Comparison of ENCODE assay signal across 35 cellular contexts in the genomic region with DNA sequence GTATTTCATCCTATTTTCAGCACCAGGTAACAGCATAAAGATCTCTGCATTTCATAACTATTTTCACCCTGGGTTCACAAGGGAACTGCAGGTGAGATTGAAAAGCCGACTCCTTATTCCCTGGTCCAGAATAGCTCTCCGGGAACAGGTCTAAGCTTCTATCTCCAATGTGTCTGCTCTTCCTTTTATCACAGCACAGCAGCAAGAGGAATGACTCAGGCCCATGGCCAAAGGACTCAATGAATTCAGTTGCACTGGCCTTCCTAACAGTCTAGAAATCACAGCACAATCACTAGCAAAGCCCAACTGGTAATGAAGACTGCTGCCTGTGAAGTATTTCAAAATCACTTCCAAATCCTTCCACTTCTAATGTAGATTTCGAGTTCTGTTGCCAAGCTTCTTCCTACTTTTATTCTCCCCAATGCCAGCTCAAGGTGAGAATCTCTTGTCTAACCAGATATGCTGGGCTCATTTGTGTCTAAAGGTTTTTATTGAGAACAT.
"Had no signal": no experiment of that assay in that cellular context is flagged by ENCODE, and none has a peak within 500 bp of the region (broad histone marks: within the 10 kb centered on the region; RNA-seq: fewer than 3 reads in every experiment).

No MANE protein-coding gene starts in this region.

- H3K4me3 ChIP-seq: ascending aorta, breast epithelium, Peyer's patch had no signal

- H3K36me3 ChIP-seq: breast epithelium had no signal

- H3K9me3 ChIP-seq: ascending aorta, breast epithelium, Peyer's patch had no signal

- H3K4me1 Mint-ChIP-seq: activated CD4-positive, alpha-beta memory T cell treated with anti-CD3 and anti-CD28 coated beads, Interleukin-2, amount 10 ng/mL, durations not matched to agents 7 days and 5 days; activated CD8-positive, alpha-beta memory T cell treated with anti-CD3 and anti-CD28 coated beads, Interleukin-2, amount 10 ng/mL, durations not matched to agents 7 days and 5 days had no signal

- H3K9ac ChIP-seq: KMS-11 had no signal

- H3K9me3 Mint-ChIP-seq: activated CD4-positive, alpha-beta memory T cell treated with anti-CD3 and anti-CD28 coated beads, Interleukin-2, amount 10 ng/mL, durations not matched to agents 7 days and 5 days; activated naive CD8-positive, alpha-beta T cell treated with anti-CD3 and anti-CD28 coated beads for 36 hours had no signal

- DNase-seq: activated CD4-positive, alpha-beta memory T cell treated with anti-CD3 and anti-CD28 coated beads, Interleukin-2, amount 10 ng/mL, durations not matched to agents 7 days and 5 days; activated CD4-positive, alpha-beta T cell treated with anti-CD3 and anti-CD28 coated beads for 1 hour; activated CD4-positive, alpha-beta T cell treated with anti-CD3 and anti-CD28 coated beads for 48 hours; activated CD4-positive, CD25-positive, alpha-beta regulatory T cell; activated CD8-positive, alpha-beta memory T cell treated with anti-CD3 and anti-CD28 coated beads for 24 hours; activated CD8-positive, alpha-beta memory T cell treated with anti-CD3 and anti-CD28 coated beads, Interleukin-2, amount 10 ng/mL, durations not matched to agents 7 days and 5 days; activated CD8-positive, alpha-beta memory T cell treated with anti-CD3 and anti-CD28 coated beads, Interleukin-2, amount 50 U/mL, for 48 hours; activated effector memory CD4-positive, alpha-beta T cell treated with anti-CD3 and anti-CD28 coated beads, Interleukin-2, amount 50 U/mL, for 16 hours; activated naive CD4-positive, alpha-beta T cell; activated naive CD4-positive, alpha-beta T cell treated with anti-CD3 and anti-CD28 coated beads, Interleukin-2, amount 50 U/mL, for 16 hours; activated naive CD8-positive, alpha-beta T cell treated with anti-CD3 and anti-CD28 coated beads for 36 hours; activated T-cell treated with anti-CD3 and anti-CD28 coated beads, Interleukin-2, amount 50 U/mL, for 48 hours; amygdala; caudate nucleus; MM.1S; NCI-H1092 treated with DMSO at 0.1 percent for 48 hours; NCI-H1417; NCI-H1930; NCI-H2081 treated with DMSO at 0.1 percent for 48 hours; NCI-H345; NCI-H510A; NCI-H526; NCI-H748 treated with DMSO at 0.1 percent for 48 hours; NK-92 treated with Interleukin-12 subunit alpha and Interleukin-12 subunit beta, amount 100 ng/mL, for 24 hours; PC-3; Peyer's patch; RPMI8226; SW 1271; T-helper 1 cell; T-helper 2 cell; T-helper 9 cell had no signal

- H3K4me3 Mint-ChIP-seq: activated CD4-positive, alpha-beta memory T cell treated with anti-CD3 and anti-CD28 coated beads, Interleukin-2, amount 10 ng/mL, durations not matched to agents 7 days and 5 days; activated CD8-positive, alpha-beta memory T cell treated with anti-CD3 and anti-CD28 coated beads, Interleukin-2, amount 10 ng/mL, durations not matched to agents 7 days and 5 days; activated naive CD8-positive, alpha-beta T cell treated with anti-CD3 and anti-CD28 coated beads for 36 hours had no signal

- ATAC-seq: activated CD8-positive, alpha-beta memory T cell treated with anti-CD3 and anti-CD28 coated beads, Interleukin-2, amount 10 ng/mL, durations not matched to agents 7 days and 5 days; PC-3 had no signal

- H3K27ac Mint-ChIP-seq: activated CD4-positive, alpha-beta memory T cell treated with anti-CD3 and anti-CD28 coated beads, Interleukin-2, amount 10 ng/mL, durations not matched to agents 7 days and 5 days; activated CD8-positive, alpha-beta memory T cell treated with anti-CD3 and anti-CD28 coated beads, Interleukin-2, amount 10 ng/mL, durations not matched to agents 7 days and 5 days; activated naive CD8-positive, alpha-beta T cell treated with anti-CD3 and anti-CD28 coated beads for 36 hours had no signal

- H3K27me3 ChIP-seq: ascending aorta, breast epithelium, Peyer's patch had no signal

- H3K27me3 Mint-ChIP-seq: activated CD4-positive, alpha-beta memory T cell treated with anti-CD3 and anti-CD28 coated beads, Interleukin-2, amount 10 ng/mL, durations not matched to agents 7 days and 5 days; activated CD8-positive, alpha-beta memory T cell treated with anti-CD3 and anti-CD28 coated beads, Interleukin-2, amount 10 ng/mL, durations not matched to agents 7 days and 5 days; activated naive CD8-positive, alpha-beta T cell treated with anti-CD3 and anti-CD28 coated beads for 36 hours had no signal

- H3K4me1 ChIP-seq: ascending aorta, breast epithelium, Peyer's patch had no signal

- H3K27ac ChIP-seq: ascending aorta, breast epithelium, KMS-11, Peyer's patch, VCaP had no signal
